Comparison of ENCODE assay signal across 8 cellular contexts in the genomic region with DNA sequence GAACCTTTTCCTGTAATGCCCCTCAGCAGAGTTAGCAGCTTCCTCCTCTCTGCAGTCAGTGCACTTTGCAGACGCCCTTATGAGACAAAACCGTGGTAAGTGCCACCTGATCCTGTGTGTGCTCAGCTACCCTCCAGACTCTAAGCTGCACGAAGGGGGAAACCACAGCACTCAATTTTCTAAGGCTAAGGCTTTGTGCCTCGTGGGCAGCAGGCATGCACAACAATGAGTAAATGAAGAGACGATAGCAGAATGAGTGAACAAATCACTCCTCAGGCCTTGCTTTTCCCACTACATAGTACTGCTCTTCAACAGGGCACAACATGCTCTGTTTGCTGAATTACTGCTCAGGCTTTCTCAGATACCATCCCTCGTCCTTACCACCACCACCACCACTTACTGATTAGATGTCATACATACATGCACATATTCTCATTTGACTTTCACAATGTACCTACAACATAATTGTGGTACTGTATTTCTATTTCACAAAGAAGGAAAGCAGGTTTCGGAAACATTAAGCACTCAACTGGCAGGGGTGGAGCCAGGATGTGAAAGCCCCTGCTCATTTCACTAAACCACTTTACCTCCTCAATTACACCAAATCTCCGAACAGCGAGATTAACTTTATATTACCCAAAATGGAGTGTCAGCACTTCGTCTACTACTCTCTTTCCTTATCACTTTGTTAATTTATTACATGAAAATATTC.
DNase-seq lines count a peak whose midpoint lies in the region; ATAC-seq and TF ChIP-seq lines count a peak whose summit lies in the region.

No MANE protein-coding gene starts in this region.

- no peaks in the 10 kb centered on the region for H3K36me3 ChIP-seq in esophagus muscularis mucosa

- WGBS in esophagus muscularis mucosa: 73% methylated on average over 10 of the region's 10 CpGs

- peaks cover 0 to 2% (median 0%) of the 10 kb centered on the region in 3 donors for H3K27me3 Mint-ChIP-seq in immature natural killer cell (ENCODE audit: low read depth in 3 of 3)
- H3K27me3 Mint-ChIP-seq in stimulated activated naive CD8-positive, alpha-beta T cell treated with anti-CD3 and anti-CD28 coated beads, Interleukin-15, Interleukin-2, amounts not matched to agents 100 ng/mL and 50 ng/mL, for 24 hours: no peaks in the 10 kb centered on the region

- no peak for TF ChIP-seq EP300 in esophagus muscularis mucosa (IDR thresholded peaks at IDR 0.05)

- peak; percentile 76 for ATAC-seq in GM21576 (IDR thresholded peaks at IDR 0.05; ENCODE audit: unreplicated experiment)

- no peaks in the 10 kb centered on the region for H3K9me3 ChIP-seq in esophagus muscularis mucosa

- DNase-seq in GM13977 (ENCODE audit: low spot score) (peak; percentile 38), Kasumi-1 (lab: John Stamatoyannopoulos, UW) (peak; percentile 84 to 87), immature natural killer cell (peak; percentile 61 to 69 (median 67)), NCI-H526 (lab: John Stamatoyannopoulos, UW) (no peak), esophagus muscularis mucosa (ENCODE audit: extremely low spot score) (no peak)
- peak; percentile 42 to 64 for DNase-seq in activated CD4-positive, alpha-beta T cell treated with anti-CD3 and anti-CD28 coated beads, Interleukin-2, amount 50 U/mL, for 48 hours

- no peak overlapping the region for H3K27ac ChIP-seq in esophagus muscularis mucosa (replicated peaks in 1 of 4)

- intact Hi-C loops in esophagus muscularis mucosa (cut with DNase I): no loop called here

- TF ChIP-seq CTCF in GM13977 (IDR thresholded peaks at IDR 0.05; ENCODE audit: extremely low read depth, insufficient read depth, missing control alignments): no peak
- TF ChIP-seq CTCF in esophagus muscularis mucosa (IDR thresholded peaks at IDR 0.05): no peak

- no peak for TF ChIP-seq POLR2A in esophagus muscularis mucosa (IDR thresholded peaks at IDR 0.05; ENCODE audit: low read depth)

- in situ Hi-C loops in GM13977 (cut with MboI; ENCODE audit: low pct_unique_long_range_greater_than_20kb, low sequenced_read_pairs, unreplicated experiment): no loop called here

- H3K9me3 Mint-ChIP-seq in immature natural killer cell: peaks cover 0 to 2% (median 0%) of the 10 kb centered on the region in 6 donors
- H3K9me3 Mint-ChIP-seq in stimulated activated naive CD8-positive, alpha-beta T cell treated with anti-CD3 and anti-CD28 coated beads, Interleukin-15, Interleukin-2, amounts not matched to agents 100 ng/mL and 50 ng/mL, for 24 hours: no peaks in the 10 kb centered on the region

- peak overlapping the region; percentile 72 to 87 (median 76) for H3K4me3 Mint-ChIP-seq in immature natural killer cell
- peak overlapping the region; percentile 70 for H3K4me3 Mint-ChIP-seq in stimulated activated naive CD8-positive, alpha-beta T cell treated with anti-CD3 and anti-CD28 coated beads, Interleukin-15, Interleukin-2, amounts not matched to agents 100 ng/mL and 50 ng/mL, for 24 hours

- H3K36me3 Mint-ChIP-seq in immature natural killer cell: no peaks in the 10 kb centered on the region
- no peaks in the 10 kb centered on the region for H3K36me3 Mint-ChIP-seq in stimulated activated naive CD8-positive, alpha-beta T cell treated with anti-CD3 and anti-CD28 coated beads, Interleukin-15, Interleukin-2, amounts not matched to agents 100 ng/mL and 50 ng/mL, for 24 hours (ENCODE audit: low read depth)

- peaks cover 58 to 66% of the 10 kb centered on the region in 2 donors for H3K4me1 Mint-ChIP-seq in immature natural killer cell
- H3K4me1 Mint-ChIP-seq in stimulated activated naive CD8-positive, alpha-beta T cell treated with anti-CD3 and anti-CD28 coated beads, Interleukin-15, Interleukin-2, amounts not matched to agents 100 ng/mL and 50 ng/mL, for 24 hours (ENCODE audit: low read depth): peaks cover 53% of the 10 kb centered on the region

- H3K27me3 ChIP-seq in esophagus muscularis mucosa: no peaks in the 10 kb centered on the region

- peak overlapping the region; percentile 89 to 96 (median 94) for H3K27ac Mint-ChIP-seq in immature natural killer cell
- H3K27ac Mint-ChIP-seq in stimulated activated naive CD8-positive, alpha-beta T cell treated with anti-CD3 and anti-CD28 coated beads, Interleukin-15, Interleukin-2, amounts not matched to agents 100 ng/mL and 50 ng/mL, for 24 hours: peak overlapping the region; percentile 90

- no peak overlapping the region for H3K4me3 ChIP-seq in esophagus muscularis mucosa

- H3K4me1 ChIP-seq in esophagus muscularis mucosa: peaks cover 0 to 11% (median 3%) of the 10 kb centered on the region in 4 donors

Comparison
In these comparisons a context has a peak if more than half of its experiments do, and no peak if none do; other contexts are left out.
1. DNase-seq: peak in GM13977 (single experiment), Kasumi-1 (2 of 2), activated CD4-positive, alpha-beta T cell treated with anti-CD3 and anti-CD28 coated beads, Interleukin-2, amount 50 U/mL, for 48 hours (2 of 2) and immature natural killer cell (3 of 3); none in NCI-H526 (0 of 2) and esophagus muscularis mucosa (single experiment).